11 cellular contexts compared by ENCODE assay signal in the genomic region with DNA sequence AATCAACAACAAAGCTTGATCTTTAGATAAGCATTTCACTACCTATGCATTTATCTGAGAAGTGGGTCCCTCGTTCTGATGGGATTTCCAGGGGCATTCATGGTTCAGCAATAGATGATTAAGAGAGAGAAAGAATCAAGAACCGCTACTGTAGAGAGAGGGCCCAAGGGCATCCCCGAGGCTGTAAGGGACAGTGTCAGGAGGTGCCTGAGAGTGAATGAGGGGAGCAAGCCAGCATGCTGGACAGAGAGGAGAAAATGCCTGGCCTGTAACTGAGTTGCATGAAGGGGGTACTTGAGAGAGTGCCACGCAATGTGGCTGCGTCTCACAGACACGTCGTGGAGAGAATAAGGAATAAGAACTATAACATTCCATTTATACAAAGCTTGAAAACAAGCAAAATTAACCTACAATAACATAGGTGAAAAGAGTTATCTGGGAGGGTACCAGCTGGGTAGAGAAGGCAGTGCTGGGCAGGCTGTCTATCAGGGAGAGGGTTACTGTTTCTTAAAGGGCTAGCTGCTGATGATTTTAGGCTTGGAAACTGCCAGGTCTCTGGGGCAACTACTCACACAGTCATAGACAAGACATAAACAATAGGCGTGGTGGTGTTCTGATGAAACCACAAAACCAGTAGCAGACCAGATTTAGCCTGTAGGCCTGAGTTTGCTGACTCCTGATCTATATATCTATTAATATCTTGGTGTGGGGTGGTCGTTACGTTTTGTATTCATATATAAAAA.
DNase-seq lines count a peak whose midpoint lies in the region; ATAC-seq, FAIRE-seq and TF ChIP-seq lines count a peak whose summit lies in the region.
"Had no signal": no experiment of that assay in that cellular context is flagged by ENCODE, and none has a peak within 500 bp of the region (broad histone marks: within the 10 kb centered on the region; RNA-seq: fewer than 3 reads in every experiment).

No MANE protein-coding gene starts in this region.

- H3K36me3 Mint-ChIP-seq in endothelial cell (ENCODE audit: low read depth, unreplicated experiment) = no peaks in the 10 kb centered on the region

- H3K4me3 ChIP-seq in fibroblast of the aortic adventitia (ENCODE audit: low read depth, low read length) = no peak overlapping the region
- H3K4me3 ChIP-seq: coronary artery had no signal

- TF ChIP-seq POLR2A in GM12891 (IDR thresholded peaks at IDR 0.05; ENCODE audit: low read depth, low read length) = no peak

- no peaks in the 10 kb centered on the region for H3K27me3 Mint-ChIP-seq in endothelial cell (ENCODE audit: unreplicated experiment)

- H3K4me3 Mint-ChIP-seq in endothelial cell (ENCODE audit: unreplicated experiment) = no peak overlapping the region
- H3K4me3 Mint-ChIP-seq: nephron had no signal

- DNase-seq in A172 (ENCODE audit: low spot score) (peak; percentile 27), GM12891 (ENCODE audit: insufficient read length, low spot score) (no peak), T-helper 1 cell (peak in 3 of 5 donors; percentile 6 to 78 (median 8)), fibroblast of the aortic adventitia (ENCODE audit: low read depth) (peak; percentile 76), endothelial cell (ENCODE audit: low spot score) (no peak), T-helper 9 cell (no peak), Kasumi-1 (lab: John Stamatoyannopoulos, UW) (no peak)
- DNase-seq: SIG-M5 had no signal

- no peaks in the 10 kb centered on the region for H3K9me3 Mint-ChIP-seq in endothelial cell (ENCODE audit: unreplicated experiment)
- H3K9me3 Mint-ChIP-seq: nephron had no signal

- H3K4me1 Mint-ChIP-seq in endothelial cell (ENCODE audit: unreplicated experiment) = no peaks in the 10 kb centered on the region

- peak; percentile 56 for FAIRE-seq in GM12891 (lab: Jason Lieb, UNC)

- TF ChIP-seq CTCF in fibroblast of the aortic adventitia (IDR thresholded peaks at IDR 0.05; ENCODE audit: insufficient read depth, low read length) (no peak), endothelial cell (IDR thresholded peaks at IDR 0.05; ENCODE audit: unreplicated experiment) (no peak)

- no peak for ATAC-seq in HG02981 (IDR thresholded peaks at IDR 0.05; ENCODE audit: unreplicated experiment)

- H3K27ac Mint-ChIP-seq in endothelial cell (ENCODE audit: unreplicated experiment) = no peak overlapping the region

TF ChIP-seq in GM12891, 5 proteins besides CTCF, POLR2A, EP300 and RAD21:
- no peak for TF ChIP-seq POU2F2 (IDR thresholded peaks at IDR 0.05; ENCODE audit: low read depth, low read length)
- no peak for TF ChIP-seq POLR2AphosphoS5 (IDR thresholded peaks at IDR 0.05; ENCODE audit: low read depth, low read length)
- no peak for TF ChIP-seq TAF1 (IDR thresholded peaks at IDR 0.05; ENCODE audit: low read depth, low read length)
- no peak for TF ChIP-seq PAX5 (IDR thresholded peaks at IDR 0.05; ENCODE audit: insufficient read depth, low read length, severe bottlenecking)

Comparison
In these comparisons a context has a peak if more than half of its experiments do, and no peak if none do; other contexts are left out.
1. DNase-seq: peak in A172 (single experiment), T-helper 1 cell (3 of 5) and fibroblast of the aortic adventitia (single experiment); none in GM12891 (single experiment), endothelial cell (single experiment), T-helper 9 cell (single experiment) and Kasumi-1 (0 of 2).